1 cellular context compared by ENCODE assay signal in the genomic region with DNA sequence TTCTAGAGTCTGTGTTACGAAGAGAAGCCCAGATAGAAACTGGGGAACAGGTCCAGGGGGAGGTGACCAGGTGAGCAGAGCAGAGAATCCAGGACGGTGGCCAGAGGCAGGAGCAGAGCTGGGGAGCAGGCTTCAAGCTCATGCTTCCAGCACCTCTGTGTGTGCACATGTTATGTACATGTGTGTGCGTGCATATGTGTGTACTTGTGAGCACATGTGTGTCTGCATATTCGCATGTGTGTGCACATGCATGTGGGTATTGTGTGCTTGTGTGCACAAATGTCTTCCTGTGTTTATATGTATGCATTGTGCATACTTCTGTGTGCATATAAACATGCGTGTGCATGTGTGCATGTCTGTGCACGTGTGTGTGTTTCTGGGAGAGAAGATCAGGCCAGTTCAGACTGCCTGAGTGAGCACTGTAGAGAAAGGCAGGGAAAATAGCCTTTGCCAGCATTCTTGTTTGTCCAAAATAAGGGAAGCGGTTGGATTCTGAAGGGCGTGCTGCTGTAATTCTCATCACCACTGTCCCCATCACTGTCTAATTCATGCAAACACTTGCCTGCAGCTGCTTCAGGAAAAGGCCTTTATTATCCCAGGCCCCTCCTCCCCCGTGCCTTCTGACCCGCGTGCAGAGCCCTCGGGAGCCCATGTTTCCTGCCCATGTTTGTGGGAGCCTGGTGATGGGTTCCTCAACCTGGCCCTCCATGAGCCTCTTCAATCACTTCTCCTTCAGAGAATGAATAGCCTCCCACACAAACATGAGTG.
TF ChIP-seq lines count a peak whose summit lies in the region.

No MANE protein-coding gene starts in this region.

TF ChIP-seq in HepG2, 621 proteins besides CTCF, POLR2A, EP300 and RAD21 (continued from another document and continues in another):
- TF ChIP-seq ZNF18 (CRISPR knock-in tag; IDR thresholded peaks at IDR 0.05; ENCODE audit: insufficient replicate concordance) (no peak), E2F1 (CRISPR knock-in tag; IDR thresholded peaks at IDR 0.05) (no peak), FOSL2 (CRISPR knock-in tag; IDR thresholded peaks at IDR 0.05) (no peak), ZNF496 (CRISPR knock-in tag; IDR thresholded peaks at IDR 0.05; ENCODE audit: insufficient replicate concordance) (no peak), SMAD1 (CRISPR knock-in tag; IDR thresholded peaks at IDR 0.05; ENCODE audit: borderline replicate concordance, low read depth) (no peak), ZNF619 (CRISPR knock-in tag; IDR thresholded peaks at IDR 0.05) (no peak), GLI4 (CRISPR knock-in tag; IDR thresholded peaks at IDR 0.05; ENCODE audit: borderline replicate concordance) (no peak), ZFX (CRISPR knock-in tag; IDR thresholded peaks at IDR 0.05; ENCODE audit: low read depth) (no peak), ZNF564 (CRISPR knock-in tag; IDR thresholded peaks at IDR 0.05) (no peak), ZFP91 (CRISPR knock-in tag; IDR thresholded peaks at IDR 0.05; ENCODE audit: borderline replicate concordance) (0 out of 2 replicates have a peak, but pooled peaks have one; percentile 16), CHD2 (IDR thresholded peaks at IDR 0.05; ENCODE audit: low read depth, low read length) (no peak), THRA (CRISPR knock-in tag; IDR thresholded peaks at IDR 0.05; ENCODE audit: borderline replicate concordance) (no peak), ZNF724P (CRISPR knock-in tag; IDR thresholded peaks at IDR 0.05; ENCODE audit: borderline replicate concordance) (no peak), SMARCC2 (IDR thresholded peaks at IDR 0.05) (no peak), RARA (CRISPR knock-in tag; IDR thresholded peaks at IDR 0.05) (no peak), ZNF124 (CRISPR knock-in tag; IDR thresholded peaks at IDR 0.05) (no peak), ZNF629 (CRISPR knock-in tag; conservative IDR thresholded peaks at IDR 0.05) (no peak), ZBTB21 (CRISPR knock-in tag; IDR thresholded peaks at IDR 0.05) (no peak), SNAI1 (CRISPR knock-in tag; IDR thresholded peaks at IDR 0.05; ENCODE audit: borderline replicate concordance) (peak; percentile 27; the same call in 1 of the 2 replicates), RXRB (CRISPR knock-in tag; IDR thresholded peaks at IDR 0.05; ENCODE audit: borderline replicate concordance) (no peak), ZNF362 (CRISPR knock-in tag; IDR thresholded peaks at IDR 0.05; ENCODE audit: borderline replicate concordance) (no peak), MXD1 (CRISPR knock-in tag; IDR thresholded peaks at IDR 0.05) (peak; percentile 18; the same call in 1 of the 2 replicates), ZNF746 (CRISPR knock-in tag; IDR thresholded peaks at IDR 0.05) (no peak), ZBTB7B (CRISPR knock-in tag; IDR thresholded peaks at IDR 0.05) (no peak), SAFB2 (CRISPR knock-in tag; IDR thresholded peaks at IDR 0.05; ENCODE audit: borderline replicate concordance, low read depth) (0 out of 2 replicates have a peak, but pooled peaks have one; percentile 44), SIN3B (IDR thresholded peaks at IDR 0.05; ENCODE audit: low read length) (no peak), ZNF780A (CRISPR knock-in tag; IDR thresholded peaks at IDR 0.05) (no peak), PTBP1 (IDR thresholded peaks at IDR 0.05; ENCODE audit: low read depth, low read length, poor library complexity, severe bottlenecking) (no peak), ZNF354B (CRISPR knock-in tag; IDR thresholded peaks at IDR 0.05) (0 out of 2 replicates have a peak, but pooled peaks have one; percentile 46), FLYWCH1 (CRISPR knock-in tag; IDR thresholded peaks at IDR 0.05) (no peak), JUN (CRISPR knock-in tag; IDR thresholded peaks at IDR 0.05) (no peak), BRCA1 (CRISPR knock-in tag; IDR thresholded peaks at IDR 0.05) (no peak), CBX2 (IDR thresholded peaks at IDR 0.05; ENCODE audit: low read depth, low read length) (no peak), CBX2 (CRISPR knock-in tag; IDR thresholded peaks at IDR 0.05; ENCODE audit: low read depth) (no peak), TIGD3 (CRISPR knock-in tag; IDR thresholded peaks at IDR 0.05; ENCODE audit: borderline replicate concordance) (no peak)
- TF ChIP-seq, protein P1, sequence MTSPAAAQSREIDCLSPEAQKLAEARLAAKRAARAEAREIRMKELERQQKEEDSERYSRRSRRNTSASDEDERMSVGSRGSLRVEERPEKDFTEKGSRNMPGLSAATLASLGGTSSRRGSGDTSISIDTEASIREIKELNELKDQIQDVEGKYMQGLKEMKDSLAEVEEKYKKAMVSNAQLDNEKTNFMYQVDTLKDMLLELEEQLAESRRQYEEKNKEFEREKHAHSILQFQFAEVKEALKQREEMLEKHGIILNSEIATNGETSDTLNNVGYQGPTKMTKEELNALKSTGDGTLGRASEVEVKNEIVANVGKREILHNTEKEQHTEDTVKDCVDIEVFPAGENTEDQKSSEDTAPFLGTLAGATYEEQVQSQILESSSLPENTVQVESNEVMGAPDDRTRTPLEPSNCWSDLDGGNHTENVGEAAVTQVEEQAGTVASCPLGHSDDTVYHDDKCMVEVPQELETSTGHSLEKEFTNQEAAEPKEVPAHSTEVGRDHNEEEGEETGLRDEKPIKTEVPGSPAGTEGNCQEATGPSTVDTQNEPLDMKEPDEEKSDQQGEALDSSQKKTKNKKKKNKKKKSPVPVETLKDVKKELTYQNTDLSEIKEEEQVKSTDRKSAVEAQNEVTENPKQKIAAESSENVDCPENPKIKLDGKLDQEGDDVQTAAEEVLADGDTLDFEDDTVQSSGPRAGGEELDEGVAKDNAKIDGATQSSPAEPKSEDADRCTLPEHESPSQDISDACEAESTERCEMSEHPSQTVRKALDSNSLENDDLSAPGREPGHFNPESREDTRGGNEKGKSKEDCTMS (CRISPR knock-in tag; conservative IDR thresholded peaks at IDR 0.05) = no peak
- TF ChIP-seq, protein P2, sequence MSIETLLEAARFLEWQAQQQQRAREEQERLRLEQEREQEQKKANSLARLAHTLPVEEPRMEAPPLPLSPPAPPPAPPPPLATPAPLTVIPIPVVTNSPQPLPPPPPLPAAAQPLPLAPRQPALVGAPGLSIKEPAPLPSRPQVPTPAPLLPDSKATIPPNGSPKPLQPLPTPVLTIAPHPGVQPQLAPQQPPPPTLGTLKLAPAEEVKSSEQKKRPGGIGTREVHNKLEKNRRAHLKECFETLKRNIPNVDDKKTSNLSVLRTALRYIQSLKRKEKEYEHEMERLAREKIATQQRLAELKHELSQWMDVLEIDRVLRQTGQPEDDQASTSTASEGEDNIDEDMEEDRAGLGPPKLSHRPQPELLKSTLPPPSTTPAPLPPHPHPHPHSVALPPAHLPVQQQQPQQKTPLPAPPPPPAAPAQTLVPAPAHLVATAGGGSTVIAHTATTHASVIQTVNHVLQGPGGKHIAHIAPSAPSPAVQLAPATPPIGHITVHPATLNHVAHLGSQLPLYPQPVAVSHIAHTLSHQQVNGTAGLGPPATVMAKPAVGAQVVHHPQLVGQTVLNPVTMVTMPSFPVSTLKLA (IDR thresholded peaks at IDR 0.05) = peak; percentile 98
- TF ChIP-seq, protein P3, sequence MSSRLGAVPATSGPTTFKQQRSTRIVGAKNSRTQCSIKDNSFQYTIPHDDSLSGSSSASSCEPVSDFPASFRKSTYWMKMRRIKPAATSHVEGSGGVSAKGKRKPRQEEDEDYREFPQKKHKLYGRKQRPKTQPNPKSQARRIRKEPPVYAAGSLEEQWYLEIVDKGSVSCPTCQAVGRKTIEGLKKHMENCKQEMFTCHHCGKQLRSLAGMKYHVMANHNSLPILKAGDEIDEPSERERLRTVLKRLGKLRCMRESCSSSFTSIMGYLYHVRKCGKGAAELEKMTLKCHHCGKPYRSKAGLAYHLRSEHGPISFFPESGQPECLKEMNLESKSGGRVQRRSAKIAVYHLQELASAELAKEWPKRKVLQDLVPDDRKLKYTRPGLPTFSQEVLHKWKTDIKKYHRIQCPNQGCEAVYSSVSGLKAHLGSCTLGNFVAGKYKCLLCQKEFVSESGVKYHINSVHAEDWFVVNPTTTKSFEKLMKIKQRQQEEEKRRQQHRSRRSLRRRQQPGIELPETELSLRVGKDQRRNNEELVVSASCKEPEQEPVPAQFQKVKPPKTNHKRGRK (CRISPR knock-in tag; IDR thresholded peaks at IDR 0.05) = no peak
- TF ChIP-seq, protein P4, sequence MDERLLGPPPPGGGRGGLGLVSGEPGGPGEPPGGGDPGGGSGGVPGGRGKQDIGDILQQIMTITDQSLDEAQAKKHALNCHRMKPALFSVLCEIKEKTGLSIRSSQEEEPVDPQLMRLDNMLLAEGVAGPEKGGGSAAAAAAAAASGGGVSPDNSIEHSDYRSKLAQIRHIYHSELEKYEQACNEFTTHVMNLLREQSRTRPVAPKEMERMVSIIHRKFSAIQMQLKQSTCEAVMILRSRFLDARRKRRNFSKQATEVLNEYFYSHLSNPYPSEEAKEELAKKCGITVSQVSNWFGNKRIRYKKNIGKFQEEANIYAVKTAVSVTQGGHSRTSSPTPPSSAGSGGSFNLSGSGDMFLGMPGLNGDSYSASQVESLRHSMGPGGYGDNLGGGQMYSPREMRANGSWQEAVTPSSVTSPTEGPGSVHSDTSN (CRISPR knock-in tag; IDR thresholded peaks at IDR 0.05) = 0 out of 2 replicates have a peak, but pooled peaks have one; percentile 9
